Comparison of ENCODE assay signal across 13 cellular contexts in the genomic region with DNA sequence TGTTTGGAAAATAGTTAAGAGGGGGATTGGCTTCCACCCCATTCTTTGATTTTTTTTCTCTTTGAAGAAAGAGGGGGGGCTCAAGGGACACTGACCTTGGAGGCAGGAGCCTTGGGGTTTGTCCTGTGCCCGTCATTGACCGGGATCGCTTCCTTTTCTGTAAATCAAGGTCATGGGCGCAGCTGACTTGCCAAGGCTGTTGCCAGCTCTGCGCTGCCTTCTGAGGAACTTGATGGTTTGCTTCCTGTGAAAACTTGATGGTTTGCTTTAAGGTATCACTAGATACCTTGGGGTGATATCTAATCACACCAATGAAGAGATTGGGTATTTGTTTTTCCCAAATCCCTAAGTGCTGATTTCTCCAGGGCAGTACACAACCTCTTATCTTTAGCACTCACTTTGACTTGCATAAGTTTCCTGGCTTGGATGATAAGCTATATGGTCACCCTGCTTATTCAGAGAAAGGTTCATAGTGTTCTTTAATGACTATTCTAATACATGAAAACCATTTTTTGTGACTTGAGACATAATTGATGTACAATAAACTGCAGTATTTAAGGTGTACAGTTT. TPM values are rescaled to one million over a fixed set of nuclear protein-coding genes. Genes with fewer than 3 reads are reported as not detected.
A peak's percentile ranks its signal among the peaks of the same experiment; 100 is the strongest.
DNase-seq lines count a peak whose midpoint lies in the region; ATAC-seq and TF ChIP-seq lines count a peak whose summit lies in the region.
"Had no signal": no experiment of that assay in that cellular context is flagged by ENCODE, and none has a peak within 500 bp of the region (broad histone marks: within the 10 kb centered on the region; RNA-seq: fewer than 3 reads in every experiment).

No MANE protein-coding gene starts in this region.

- ATAC-seq in T-helper 17 cell (no peak), gastrocnemius medialis (no peak), left lobe of liver (no peak)
- no peak for ATAC-seq in effector memory CD8-positive, alpha-beta T cell (replicated peaks)

- H3K36me3 Mint-ChIP-seq in T-helper 2 cell treated with Interferon-gamma antibody and Interleukin-4, amounts not matched to agents 5 μg/mL and 100 μg/mL, for 36 hours (ENCODE audit: low read depth) = peaks cover 52% of the 10 kb centered on the region
- H3K36me3 Mint-ChIP-seq in T-helper 17 cell (ENCODE audit: low read depth) (no peaks in the 10 kb centered on the region), glutamatergic neuron (ENCODE audit: unreplicated experiment) (peaks cover 31% of the 10 kb centered on the region)
- peaks cover 28% of the 10 kb centered on the region for H3K36me3 Mint-ChIP-seq in effector memory CD8-positive, alpha-beta T cell (ENCODE audit: insufficient read depth)

- no peak for TF ChIP-seq POLR2A in gastrocnemius medialis (IDR thresholded peaks at IDR 0.05)

- peak overlapping the region; percentile 19 to 66 (median 47) for H3K27ac ChIP-seq in gastrocnemius medialis
- H3K27ac ChIP-seq: 22Rv1 had no signal

- no peak for TF ChIP-seq CTCF in gastrocnemius medialis (IDR thresholded peaks at IDR 0.05 in 4 of 5, conservative IDR thresholded peaks at IDR 0.05 in 1 of 5)
- no peak for TF ChIP-seq CTCF in glutamatergic neuron (IDR thresholded peaks at IDR 0.05; ENCODE audit: partially characterized antibody, unreplicated experiment)

- H3K27me3 ChIP-seq in gastrocnemius medialis (no peaks in the 10 kb centered on the region), HAP-1 (ENCODE audit: low read depth) (no peaks in the 10 kb centered on the region)
- H3K27me3 ChIP-seq: esophagus squamous epithelium, right lobe of liver had no signal

- DNase-seq in T-helper 2 cell treated with Interferon-gamma antibody and Interleukin-4, amounts not matched to agents 5 μg/mL and 100 μg/mL, for 36 hours (ENCODE audit: low spot score) = no peak
- DNase-seq in T-helper 2 cell (no peak), T-helper 17 cell (no peak), gastrocnemius medialis (no peak), HAP-1 (ENCODE audit: low spot score in 2 of 2) (no peak), left lobe of liver (ENCODE audit: low spot score) (no peak), glutamatergic neuron (no peak)
- no peak for DNase-seq in effector memory CD8-positive, alpha-beta T cell
- DNase-seq: esophagus squamous epithelium, NCI-H2029 treated with DMSO at 0.1 percent for 48 hours, right lobe of liver, SHP77 had no signal

- peaks cover 24% of the 10 kb centered on the region for H3K9me3 Mint-ChIP-seq in T-helper 2 cell treated with Interferon-gamma antibody and Interleukin-4, amounts not matched to agents 5 μg/mL and 100 μg/mL, for 36 hours
- H3K9me3 Mint-ChIP-seq in effector memory CD8-positive, alpha-beta T cell = no peaks in the 10 kb centered on the region
- peaks cover 7% of the 10 kb centered on the region for H3K9me3 Mint-ChIP-seq in glutamatergic neuron (ENCODE audit: unreplicated experiment)

- peak overlapping the region; percentile 63 for H3K4me3 Mint-ChIP-seq in T-helper 2 cell treated with Interferon-gamma antibody and Interleukin-4, amounts not matched to agents 5 μg/mL and 100 μg/mL, for 36 hours
- peak overlapping the region; percentile 53 for H3K4me3 Mint-ChIP-seq in T-helper 17 cell
- peak overlapping the region; percentile 63 to 66 for H3K4me3 Mint-ChIP-seq in effector memory CD8-positive, alpha-beta T cell
- H3K4me3 Mint-ChIP-seq in glutamatergic neuron (ENCODE audit: unreplicated experiment) = no peak overlapping the region

- H3K36me3 ChIP-seq in gastrocnemius medialis (no peaks in the 10 kb centered on the region), HAP-1 (replicated peaks) (peaks cover 23% of the 10 kb centered on the region)
- H3K36me3 ChIP-seq: esophagus squamous epithelium, right lobe of liver had no signal

- in situ Hi-C loops in gastrocnemius medialis (cut with MboI; ENCODE audit: low sequenced_read_pairs in 4 of 4) (no loop called here), HAP-1 (cut with MboI; ENCODE audit: low sequenced_read_pairs) (no loop called here)

- peak overlapping the region; percentile 65 for H3K27ac Mint-ChIP-seq in T-helper 2 cell treated with Interferon-gamma antibody and Interleukin-4, amounts not matched to agents 5 μg/mL and 100 μg/mL, for 36 hours
- H3K27ac Mint-ChIP-seq in T-helper 17 cell (peak overlapping the region; percentile 94), glutamatergic neuron (ENCODE audit: unreplicated experiment) (no peak overlapping the region)
- peak overlapping the region; percentile 79 to 82 for H3K27ac Mint-ChIP-seq in effector memory CD8-positive, alpha-beta T cell

- no peaks in the 10 kb centered on the region for H3K27me3 Mint-ChIP-seq in T-helper 2 cell treated with Interferon-gamma antibody and Interleukin-4, amounts not matched to agents 5 μg/mL and 100 μg/mL, for 36 hours (ENCODE audit: low read depth)
- H3K27me3 Mint-ChIP-seq in T-helper 17 cell = no peaks in the 10 kb centered on the region
- no peaks in the 10 kb centered on the region for H3K27me3 Mint-ChIP-seq in effector memory CD8-positive, alpha-beta T cell
- H3K27me3 Mint-ChIP-seq in glutamatergic neuron (ENCODE audit: unreplicated experiment) = no peaks in the 10 kb centered on the region

- H3K4me1 Mint-ChIP-seq in T-helper 2 cell treated with Interferon-gamma antibody and Interleukin-4, amounts not matched to agents 5 μg/mL and 100 μg/mL, for 36 hours (ENCODE audit: low read depth) = peaks cover 52% of the 10 kb centered on the region
- H3K4me1 Mint-ChIP-seq in T-helper 17 cell (peaks cover 56% of the 10 kb centered on the region), glutamatergic neuron (ENCODE audit: low read depth, unreplicated experiment) (peaks cover 3% of the 10 kb centered on the region)
- peaks cover 46 to 50% of the 10 kb centered on the region in 2 donors for H3K4me1 Mint-ChIP-seq in effector memory CD8-positive, alpha-beta T cell (ENCODE audit: low read depth in 2 of 2)

- H3K4me3 ChIP-seq in gastrocnemius medialis = no peak overlapping the region
- H3K4me3 ChIP-seq in HAP-1 = no peak overlapping the region
- H3K4me3 ChIP-seq: esophagus squamous epithelium, right lobe of liver had no signal

- intact Hi-C loops in gastrocnemius medialis (cut with DNase I; ENCODE audit: low total_unique reads) = no loop called here

- no peaks in the 10 kb centered on the region for H3K9me3 ChIP-seq in T-helper 17 cell (ENCODE audit: control insufficient read depth, low read length, poor library complexity, severe bottlenecking)
- H3K9me3 ChIP-seq in gastrocnemius medialis = peaks cover 0 to 3% (median 0%) of the 10 kb centered on the region in 3 donors
- peaks cover 11% of the 10 kb centered on the region for H3K9me3 ChIP-seq in HAP-1

- H3K4me1 ChIP-seq in gastrocnemius medialis (peaks cover 29 to 31% of the 10 kb centered on the region in 2 donors), HAP-1 (no peaks in the 10 kb centered on the region)

RNA-seq across cellular contexts. Expression of gene DGKD, which starts 56.0 kb away (rescaled TPM):
- total RNA-seq in T-helper 17 cell (100 to 1,000 TPM; 148 to 170 TPM), gastrocnemius medialis (10 to 100 TPM; 26.3 to 41.3 (median 30.4) TPM), left lobe of liver (17.9 TPM), glutamatergic neuron (ENCODE audit: unreplicated experiment) (67.6 TPM)
